In the genomic region with DNA sequence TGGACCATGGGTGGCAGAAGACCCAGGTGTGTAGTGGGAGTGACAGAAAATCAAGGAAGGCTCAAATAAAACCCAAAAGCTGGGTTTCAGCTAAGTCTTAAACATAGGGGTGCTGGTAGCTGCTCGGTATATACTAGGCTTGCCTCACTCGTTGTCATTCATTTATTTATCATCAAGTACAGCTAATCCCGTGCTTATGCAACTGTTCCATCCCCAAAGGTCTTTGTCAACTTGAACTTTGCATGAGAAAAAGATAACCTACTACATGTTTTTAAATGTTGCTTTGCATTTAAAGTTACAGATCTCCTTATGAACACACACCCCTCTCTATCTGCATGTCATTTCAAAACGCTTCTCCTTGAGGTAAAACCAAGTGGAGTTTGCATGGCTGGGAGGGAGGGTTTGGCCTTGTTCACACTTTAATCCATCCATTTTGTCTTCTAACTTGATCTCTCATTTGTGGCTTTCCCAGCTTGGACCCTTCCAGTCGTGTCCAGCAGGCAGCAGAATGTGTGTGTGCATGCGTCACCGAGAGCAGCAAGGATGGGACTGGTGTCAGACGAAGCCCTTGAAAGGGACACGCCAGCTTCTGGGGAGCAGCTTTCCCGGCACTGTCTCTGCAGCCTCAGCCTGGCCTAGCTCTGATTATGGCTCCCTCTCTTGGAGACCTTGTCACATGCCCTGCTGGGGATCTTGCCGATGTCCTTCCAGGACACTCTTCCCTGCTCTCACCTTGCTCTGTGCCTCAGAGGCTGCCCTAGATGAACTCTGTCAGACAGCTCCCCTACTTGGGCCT, we compare ENCODE assay signal across 3 cellular contexts.
TF ChIP-seq lines count a peak whose summit lies in the region.

No MANE protein-coding gene starts in this region.

TF ChIP-seq in SK-N-SH, 30 proteins besides CTCF, POLR2A, EP300 and RAD21 (continued from another document and continues in another):
- TF ChIP-seq, protein P1, sequence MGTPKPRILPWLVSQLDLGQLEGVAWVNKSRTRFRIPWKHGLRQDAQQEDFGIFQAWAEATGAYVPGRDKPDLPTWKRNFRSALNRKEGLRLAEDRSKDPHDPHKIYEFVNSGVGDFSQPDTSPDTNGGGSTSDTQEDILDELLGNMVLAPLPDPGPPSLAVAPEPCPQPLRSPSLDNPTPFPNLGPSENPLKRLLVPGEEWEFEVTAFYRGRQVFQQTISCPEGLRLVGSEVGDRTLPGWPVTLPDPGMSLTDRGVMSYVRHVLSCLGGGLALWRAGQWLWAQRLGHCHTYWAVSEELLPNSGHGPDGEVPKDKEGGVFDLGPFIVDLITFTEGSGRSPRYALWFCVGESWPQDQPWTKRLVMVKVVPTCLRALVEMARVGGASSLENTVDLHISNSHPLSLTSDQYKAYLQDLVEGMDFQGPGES (IDR thresholded peaks at IDR 0.05; ENCODE audit: low read depth, low read length) = no peak
- TF ChIP-seq, protein P2, sequence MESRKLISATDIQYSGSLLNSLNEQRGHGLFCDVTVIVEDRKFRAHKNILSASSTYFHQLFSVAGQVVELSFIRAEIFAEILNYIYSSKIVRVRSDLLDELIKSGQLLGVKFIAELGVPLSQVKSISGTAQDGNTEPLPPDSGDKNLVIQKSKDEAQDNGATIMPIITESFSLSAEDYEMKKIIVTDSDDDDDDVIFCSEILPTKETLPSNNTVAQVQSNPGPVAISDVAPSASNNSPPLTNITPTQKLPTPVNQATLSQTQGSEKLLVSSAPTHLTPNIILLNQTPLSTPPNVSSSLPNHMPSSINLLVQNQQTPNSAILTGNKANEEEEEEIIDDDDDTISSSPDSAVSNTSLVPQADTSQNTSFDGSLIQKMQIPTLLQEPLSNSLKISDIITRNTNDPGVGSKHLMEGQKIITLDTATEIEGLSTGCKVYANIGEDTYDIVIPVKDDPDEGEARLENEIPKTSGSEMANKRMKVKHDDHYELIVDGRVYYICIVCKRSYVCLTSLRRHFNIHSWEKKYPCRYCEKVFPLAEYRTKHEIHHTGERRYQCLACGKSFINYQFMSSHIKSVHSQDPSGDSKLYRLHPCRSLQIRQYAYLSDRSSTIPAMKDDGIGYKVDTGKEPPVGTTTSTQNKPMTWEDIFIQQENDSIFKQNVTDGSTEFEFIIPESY (IDR thresholded peaks at IDR 0.05; ENCODE audit: borderline replicate concordance, low read depth) = no peak
- no peak for TF ChIP-seq TAF1 (IDR thresholded peaks at IDR 0.05; ENCODE audit: borderline replicate concordance, low read depth, low read length)
- TF ChIP-seq TCF12 (IDR thresholded peaks at IDR 0.05) = no peak
- TF ChIP-seq MEF2A (IDR thresholded peaks at IDR 0.05; ENCODE audit: borderline replicate concordance, low read depth) = no peak
- no peak for TF ChIP-seq POLR2AphosphoS5 (IDR thresholded peaks at IDR 0.05; ENCODE audit: low read depth, low read length)
- TF ChIP-seq, protein P3, sequence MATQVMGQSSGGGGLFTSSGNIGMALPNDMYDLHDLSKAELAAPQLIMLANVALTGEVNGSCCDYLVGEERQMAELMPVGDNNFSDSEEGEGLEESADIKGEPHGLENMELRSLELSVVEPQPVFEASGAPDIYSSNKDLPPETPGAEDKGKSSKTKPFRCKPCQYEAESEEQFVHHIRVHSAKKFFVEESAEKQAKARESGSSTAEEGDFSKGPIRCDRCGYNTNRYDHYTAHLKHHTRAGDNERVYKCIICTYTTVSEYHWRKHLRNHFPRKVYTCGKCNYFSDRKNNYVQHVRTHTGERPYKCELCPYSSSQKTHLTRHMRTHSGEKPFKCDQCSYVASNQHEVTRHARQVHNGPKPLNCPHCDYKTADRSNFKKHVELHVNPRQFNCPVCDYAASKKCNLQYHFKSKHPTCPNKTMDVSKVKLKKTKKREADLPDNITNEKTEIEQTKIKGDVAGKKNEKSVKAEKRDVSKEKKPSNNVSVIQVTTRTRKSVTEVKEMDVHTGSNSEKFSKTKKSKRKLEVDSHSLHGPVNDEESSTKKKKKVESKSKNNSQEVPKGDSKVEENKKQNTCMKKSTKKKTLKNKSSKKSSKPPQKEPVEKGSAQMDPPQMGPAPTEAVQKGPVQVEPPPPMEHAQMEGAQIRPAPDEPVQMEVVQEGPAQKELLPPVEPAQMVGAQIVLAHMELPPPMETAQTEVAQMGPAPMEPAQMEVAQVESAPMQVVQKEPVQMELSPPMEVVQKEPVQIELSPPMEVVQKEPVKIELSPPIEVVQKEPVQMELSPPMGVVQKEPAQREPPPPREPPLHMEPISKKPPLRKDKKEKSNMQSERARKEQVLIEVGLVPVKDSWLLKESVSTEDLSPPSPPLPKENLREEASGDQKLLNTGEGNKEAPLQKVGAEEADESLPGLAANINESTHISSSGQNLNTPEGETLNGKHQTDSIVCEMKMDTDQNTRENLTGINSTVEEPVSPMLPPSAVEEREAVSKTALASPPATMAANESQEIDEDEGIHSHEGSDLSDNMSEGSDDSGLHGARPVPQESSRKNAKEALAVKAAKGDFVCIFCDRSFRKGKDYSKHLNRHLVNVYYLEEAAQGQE (IDR thresholded peaks at IDR 0.05; ENCODE audit: low read depth, low read length) = no peak
- TF ChIP-seq MXI1 (IDR thresholded peaks at IDR 0.05; ENCODE audit: low read depth, low read length) = no peak
- TF ChIP-seq YY1 (IDR thresholded peaks at IDR 0.05; ENCODE audit: low read depth) = no peak
- no peak for TF ChIP-seq EZH2phosphoT487 (IDR thresholded peaks at IDR 0.05; ENCODE audit: borderline replicate concordance, low read depth)

TF ChIP-seq in SK-N-SH treated with all-trans-retinoic acid at 6 μM for 48 hours, 23 proteins besides CTCF, POLR2A, EP300 and RAD21 (continued from another document):
- TF ChIP-seq, protein P4, sequence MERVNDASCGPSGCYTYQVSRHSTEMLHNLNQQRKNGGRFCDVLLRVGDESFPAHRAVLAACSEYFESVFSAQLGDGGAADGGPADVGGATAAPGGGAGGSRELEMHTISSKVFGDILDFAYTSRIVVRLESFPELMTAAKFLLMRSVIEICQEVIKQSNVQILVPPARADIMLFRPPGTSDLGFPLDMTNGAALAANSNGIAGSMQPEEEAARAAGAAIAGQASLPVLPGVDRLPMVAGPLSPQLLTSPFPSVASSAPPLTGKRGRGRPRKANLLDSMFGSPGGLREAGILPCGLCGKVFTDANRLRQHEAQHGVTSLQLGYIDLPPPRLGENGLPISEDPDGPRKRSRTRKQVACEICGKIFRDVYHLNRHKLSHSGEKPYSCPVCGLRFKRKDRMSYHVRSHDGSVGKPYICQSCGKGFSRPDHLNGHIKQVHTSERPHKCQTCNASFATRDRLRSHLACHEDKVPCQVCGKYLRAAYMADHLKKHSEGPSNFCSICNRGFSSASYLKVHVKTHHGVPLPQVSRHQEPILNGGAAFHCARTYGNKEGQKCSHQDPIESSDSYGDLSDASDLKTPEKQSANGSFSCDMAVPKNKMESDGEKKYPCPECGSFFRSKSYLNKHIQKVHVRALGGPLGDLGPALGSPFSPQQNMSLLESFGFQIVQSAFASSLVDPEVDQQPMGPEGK (CRISPR knock-in tag; IDR thresholded peaks at IDR 0.05; ENCODE audit: borderline replicate concordance) = no peak
- TF ChIP-seq ZNF565 (CRISPR knock-in tag; conservative IDR thresholded peaks at IDR 0.05; ENCODE audit: low read depth) (no peak), TOX (CRISPR knock-in tag; IDR thresholded peaks at IDR 0.05; ENCODE audit: borderline replicate concordance) (no peak), BACH2 (CRISPR knock-in tag; IDR thresholded peaks at IDR 0.05; ENCODE audit: borderline replicate concordance) (no peak), OSR1 (CRISPR knock-in tag; IDR thresholded peaks at IDR 0.05) (no peak), SNAI2 (CRISPR knock-in tag; IDR thresholded peaks at IDR 0.05) (no peak), ZFP30 (CRISPR knock-in tag; IDR thresholded peaks at IDR 0.05) (no peak), CSDC2 (CRISPR knock-in tag; IDR thresholded peaks at IDR 0.05) (no peak), ZNF70 (CRISPR knock-in tag; IDR thresholded peaks at IDR 0.05) (no peak), GLIS3 (CRISPR knock-in tag; IDR thresholded peaks at IDR 0.05) (no peak), ARNTL (CRISPR knock-in tag; IDR thresholded peaks at IDR 0.05; ENCODE audit: borderline replicate concordance, low read depth) (no peak), ZC3H10 (CRISPR knock-in tag; IDR thresholded peaks at IDR 0.05) (no peak), ZFP3 (CRISPR knock-in tag; IDR thresholded peaks at IDR 0.05) (no peak), ISL1 (CRISPR knock-in tag; IDR thresholded peaks at IDR 0.05) (no peak), ESRRG (CRISPR knock-in tag; IDR thresholded peaks at IDR 0.05) (no peak)
- TF ChIP-seq, protein P5, sequence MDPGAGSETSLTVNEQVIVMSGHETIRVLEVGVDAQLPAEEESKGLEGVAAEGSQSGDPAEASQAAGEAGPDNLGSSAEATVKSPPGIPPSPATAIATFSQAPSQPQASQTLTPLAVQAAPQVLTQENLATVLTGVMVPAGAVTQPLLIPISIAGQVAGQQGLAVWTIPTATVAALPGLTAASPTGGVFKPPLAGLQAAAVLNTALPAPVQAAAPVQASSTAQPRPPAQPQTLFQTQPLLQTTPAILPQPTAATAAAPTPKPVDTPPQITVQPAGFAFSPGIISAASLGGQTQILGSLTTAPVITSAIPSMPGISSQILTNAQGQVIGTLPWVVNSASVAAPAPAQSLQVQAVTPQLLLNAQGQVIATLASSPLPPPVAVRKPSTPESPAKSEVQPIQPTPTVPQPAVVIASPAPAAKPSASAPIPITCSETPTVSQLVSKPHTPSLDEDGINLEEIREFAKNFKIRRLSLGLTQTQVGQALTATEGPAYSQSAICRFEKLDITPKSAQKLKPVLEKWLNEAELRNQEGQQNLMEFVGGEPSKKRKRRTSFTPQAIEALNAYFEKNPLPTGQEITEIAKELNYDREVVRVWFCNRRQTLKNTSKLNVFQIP (CRISPR knock-in tag; IDR thresholded peaks at IDR 0.05; ENCODE audit: borderline replicate concordance, low read depth) = no peak
- TF ChIP-seq, protein P6, sequence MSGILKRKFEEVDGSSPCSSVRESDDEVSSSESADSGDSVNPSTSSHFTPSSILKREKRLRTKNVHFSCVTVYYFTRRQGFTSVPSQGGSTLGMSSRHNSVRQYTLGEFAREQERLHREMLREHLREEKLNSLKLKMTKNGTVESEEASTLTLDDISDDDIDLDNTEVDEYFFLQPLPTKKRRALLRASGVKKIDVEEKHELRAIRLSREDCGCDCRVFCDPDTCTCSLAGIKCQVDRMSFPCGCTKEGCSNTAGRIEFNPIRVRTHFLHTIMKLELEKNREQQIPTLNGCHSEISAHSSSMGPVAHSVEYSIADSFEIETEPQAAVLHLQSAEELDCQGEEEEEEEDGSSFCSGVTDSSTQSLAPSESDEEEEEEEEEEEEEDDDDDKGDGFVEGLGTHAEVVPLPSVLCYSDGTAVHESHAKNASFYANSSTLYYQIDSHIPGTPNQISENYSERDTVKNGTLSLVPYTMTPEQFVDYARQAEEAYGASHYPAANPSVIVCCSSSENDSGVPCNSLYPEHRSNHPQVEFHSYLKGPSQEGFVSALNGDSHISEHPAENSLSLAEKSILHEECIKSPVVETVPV (CRISPR knock-in tag; IDR thresholded peaks at IDR 0.05) = no peak
TF ChIP-seq in SK-N-SH treated with all-trans-retinoic acid at 6 μM for 48 hours: peak in this region for 0.

TF ChIP-seq in WTC11, 78 proteins besides CTCF, POLR2A, EP300 and RAD21:
- TF ChIP-seq, protein P7, sequence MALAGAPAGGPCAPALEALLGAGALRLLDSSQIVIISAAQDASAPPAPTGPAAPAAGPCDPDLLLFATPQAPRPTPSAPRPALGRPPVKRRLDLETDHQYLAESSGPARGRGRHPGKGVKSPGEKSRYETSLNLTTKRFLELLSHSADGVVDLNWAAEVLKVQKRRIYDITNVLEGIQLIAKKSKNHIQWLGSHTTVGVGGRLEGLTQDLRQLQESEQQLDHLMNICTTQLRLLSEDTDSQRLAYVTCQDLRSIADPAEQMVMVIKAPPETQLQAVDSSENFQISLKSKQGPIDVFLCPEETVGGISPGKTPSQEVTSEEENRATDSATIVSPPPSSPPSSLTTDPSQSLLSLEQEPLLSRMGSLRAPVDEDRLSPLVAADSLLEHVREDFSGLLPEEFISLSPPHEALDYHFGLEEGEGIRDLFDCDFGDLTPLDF (CRISPR knock-in tag; IDR thresholded peaks at IDR 0.05) = peak; percentile 52; the same call in 1 of the 2 replicates
- TF ChIP-seq, protein P8, sequence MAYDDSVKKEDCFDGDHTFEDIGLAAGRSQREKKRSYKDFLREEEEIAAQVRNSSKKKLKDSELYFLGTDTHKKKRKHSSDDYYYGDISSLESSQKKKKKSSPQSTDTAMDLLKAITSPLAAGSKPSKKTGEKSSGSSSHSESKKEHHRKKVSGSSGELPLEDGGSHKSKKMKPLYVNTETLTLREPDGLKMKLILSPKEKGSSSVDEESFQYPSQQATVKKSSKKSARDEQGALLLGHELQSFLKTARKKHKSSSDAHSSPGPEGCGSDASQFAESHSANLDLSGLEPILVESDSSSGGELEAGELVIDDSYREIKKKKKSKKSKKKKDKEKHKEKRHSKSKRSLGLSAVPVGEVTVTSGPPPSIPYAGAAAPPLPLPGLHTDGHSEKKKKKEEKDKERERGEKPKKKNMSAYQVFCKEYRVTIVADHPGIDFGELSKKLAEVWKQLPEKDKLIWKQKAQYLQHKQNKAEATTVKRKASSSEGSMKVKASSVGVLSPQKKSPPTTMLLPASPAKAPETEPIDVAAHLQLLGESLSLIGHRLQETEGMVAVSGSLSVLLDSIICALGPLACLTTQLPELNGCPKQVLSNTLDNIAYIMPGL (CRISPR knock-in tag; IDR thresholded peaks at IDR 0.05) = peak; percentile 19; the same call in 1 of the 2 replicates
- TF ChIP-seq, protein P9, sequence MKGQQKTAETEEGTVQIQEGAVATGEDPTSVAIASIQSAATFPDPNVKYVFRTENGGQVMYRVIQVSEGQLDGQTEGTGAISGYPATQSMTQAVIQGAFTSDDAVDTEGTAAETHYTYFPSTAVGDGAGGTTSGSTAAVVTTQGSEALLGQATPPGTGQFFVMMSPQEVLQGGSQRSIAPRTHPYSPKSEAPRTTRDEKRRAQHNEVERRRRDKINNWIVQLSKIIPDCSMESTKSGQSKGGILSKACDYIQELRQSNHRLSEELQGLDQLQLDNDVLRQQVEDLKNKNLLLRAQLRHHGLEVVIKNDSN (CRISPR knock-in tag; IDR thresholded peaks at IDR 0.05) = peak; percentile 35; the same call in 1 of the 2 replicates
- TF ChIP-seq, protein P10, sequence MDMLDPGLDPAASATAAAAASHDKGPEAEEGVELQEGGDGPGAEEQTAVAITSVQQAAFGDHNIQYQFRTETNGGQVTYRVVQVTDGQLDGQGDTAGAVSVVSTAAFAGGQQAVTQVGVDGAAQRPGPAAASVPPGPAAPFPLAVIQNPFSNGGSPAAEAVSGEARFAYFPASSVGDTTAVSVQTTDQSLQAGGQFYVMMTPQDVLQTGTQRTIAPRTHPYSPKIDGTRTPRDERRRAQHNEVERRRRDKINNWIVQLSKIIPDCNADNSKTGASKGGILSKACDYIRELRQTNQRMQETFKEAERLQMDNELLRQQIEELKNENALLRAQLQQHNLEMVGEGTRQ (CRISPR knock-in tag; IDR thresholded peaks at IDR 0.05) = peak; percentile 44; the same call in 1 of the 2 replicates
- no peak for TF ChIP-seq SMAD3 (CRISPR knock-in tag; IDR thresholded peaks at IDR 0.05; ENCODE audit: borderline replicate concordance)
